8 cellular contexts compared by ENCODE assay signal in genomic region chr2:95122197-95122551, GRCh38. TPM values are rescaled to one million over a fixed set of nuclear protein-coding genes. Genes with fewer than 3 reads are reported as not detected.
DNase-seq lines count a peak whose midpoint lies in the region; ATAC-seq and FAIRE-seq lines count a peak whose summit lies in the region.

No MANE protein-coding gene starts in this region.

- no peaks in the 10 kb centered on the region for H3K9me3 Mint-ChIP-seq in T-cell
- no peaks in the 10 kb centered on the region for H3K9me3 Mint-ChIP-seq in stimulated activated effector memory CD8-positive, alpha-beta T cell treated with anti-CD3 and anti-CD28 coated beads, Interleukin-12 subunit alpha, Interleukin-12 subunit beta, amount 100 ng/mL, for 72 hours

- H3K4me3 ChIP-seq in right cardiac atrium (ENCODE audit: low read length): peak overlapping the region; percentile 68

- peaks cover 4% of the 10 kb centered on the region for H3K36me3 Mint-ChIP-seq in T-cell
- peaks cover 22% of the 10 kb centered on the region for H3K36me3 Mint-ChIP-seq in stimulated activated effector memory CD8-positive, alpha-beta T cell treated with anti-CD3 and anti-CD28 coated beads, Interleukin-12 subunit alpha, Interleukin-12 subunit beta, amount 100 ng/mL, for 72 hours

- intact Hi-C loops in right cardiac atrium (cut with DNase I): no loop called here

- peak overlapping the region; percentile 98 for H3K27ac ChIP-seq in right cardiac atrium (ENCODE audit: low read length)

- no peaks in the 10 kb centered on the region for H3K27me3 Mint-ChIP-seq in T-cell

- H3K9me3 ChIP-seq in right cardiac atrium (ENCODE audit: control insufficient read depth, low read length): no peaks in the 10 kb centered on the region

- H3K4me1 Mint-ChIP-seq in T-cell: peaks cover 47 to 54% (median 47%) of the 10 kb centered on the region in 3 donors
- peaks cover 36% of the 10 kb centered on the region for H3K4me1 Mint-ChIP-seq in stimulated activated effector memory CD8-positive, alpha-beta T cell treated with anti-CD3 and anti-CD28 coated beads, Interleukin-12 subunit alpha, Interleukin-12 subunit beta, amount 100 ng/mL, for 72 hours

- POLR2A ChIA-PET in T-cell (lab: Charles Lee): no interaction called here

- H3K4me3 Mint-ChIP-seq in T-cell: peak overlapping the region; percentile 94 to 98 (median 96)
- peak overlapping the region; percentile 90 for H3K4me3 Mint-ChIP-seq in stimulated activated effector memory CD8-positive, alpha-beta T cell treated with anti-CD3 and anti-CD28 coated beads, Interleukin-12 subunit alpha, Interleukin-12 subunit beta, amount 100 ng/mL, for 72 hours

- 27% methylated on average over 5 of the region's 5 CpGs for WGBS in right cardiac atrium

- no peak for FAIRE-seq in GM19239 (lab: Jason Lieb, UNC)

- H3K27ac Mint-ChIP-seq in T-cell: peak overlapping the region; percentile 92 to 95
- peak overlapping the region; percentile 96 for H3K27ac Mint-ChIP-seq in stimulated activated effector memory CD8-positive, alpha-beta T cell treated with anti-CD3 and anti-CD28 coated beads, Interleukin-12 subunit alpha, Interleukin-12 subunit beta, amount 100 ng/mL, for 72 hours

- H3K27me3 ChIP-seq in right cardiac atrium (ENCODE audit: control insufficient read depth, insufficient read depth): no peaks in the 10 kb centered on the region

- no peak for DNase-seq in T-cell
- DNase-seq in right cardiac atrium: no peak
- DNase-seq in stimulated activated effector memory CD8-positive, alpha-beta T cell treated with anti-CD3 and anti-CD28 coated beads, Interleukin-12 subunit alpha, Interleukin-12 subunit beta, amount 100 ng/mL, for 72 hours (ENCODE audit: low spot score in 2 of 2): no peak
- DNase-seq in GM19238 (ENCODE audit: insufficient read length, low spot score): no peak
- DNase-seq in GM19239 (ENCODE audit: insufficient read length, low spot score): no peak
- no peak for DNase-seq in HCEC 1CT

- CTCF ChIA-PET in T-cell (lab: Charles Lee): interaction anchor here (0.6 to 3.1 kb wide), 6 partner anchors 37 to 168 kb away, joined by 4 to 14 read pairs (median 8); partner anchors contain the start of gene ZNF514 (in 2 of the 2)

- ATAC-seq in GM18511 (IDR thresholded peaks at IDR 0.05; ENCODE audit: unreplicated experiment) (peak; percentile 20), HG02678 (IDR thresholded peaks at IDR 0.05; ENCODE audit: unreplicated experiment) (peak; percentile 7), T-cell (replicated peaks in 1 of 4) (peak in 1 of 4 experiments; percentile 4), right cardiac atrium (peak in 1 of 2 donors; percentile 2)
- ATAC-seq in stimulated activated effector memory CD8-positive, alpha-beta T cell treated with anti-CD3 and anti-CD28 coated beads, Interleukin-12 subunit alpha, Interleukin-12 subunit beta, amount 100 ng/mL, for 72 hours: peak; percentile 3

- H3K4me1 ChIP-seq in right cardiac atrium (ENCODE audit: control insufficient read depth, insufficient read depth, low read length): peaks cover 3% of the 10 kb centered on the region

RNA-seq across cellular contexts. Expression of gene MRPS5, which starts 0.6 kb away (rescaled TPM):
- 10 to 100 TPM; 32.3 to 58.3 (median 57.0) TPM for total RNA-seq in T-cell
- 10 to 100 TPM; 50.3 to 65.6 (median 57.2) TPM for total RNA-seq in right cardiac atrium
- 76.9 TPM for polyA plus RNA-seq in right cardiac atrium

RNA-seq across cellular contexts. Expression of gene ZNF514, which starts 37.5 kb away (rescaled TPM):
- total RNA-seq in T-cell (10 to 100 TPM; 11.8 to 29.2 (median 25.5) TPM), right cardiac atrium (10 to 100 TPM; 12.1 to 15.8 (median 13.8) TPM)
- 7.9 TPM for polyA plus RNA-seq in right cardiac atrium

RNA-seq across cellular contexts. Expression of gene ZNF2, which starts 43.4 kb away (rescaled TPM):
- total RNA-seq in T-cell (1 to 10 TPM; 1.8 to 8.2 (median 7.5) TPM), right cardiac atrium (1 to 10 TPM; 3.0 to 4.5 (median 3.8) TPM)
- polyA plus RNA-seq in right cardiac atrium: 1.8 TPM
